1 cellular context compared by ENCODE assay signal in genomic region chr17:44385287-44386181, GRCh38.
A peak's percentile ranks its signal among the peaks of the same experiment; 100 is the strongest.
TF ChIP-seq lines count a peak whose summit lies in the region.

No MANE protein-coding gene starts in this region.

TF ChIP-seq in HepG2, 621 proteins besides CTCF, POLR2A, EP300 and RAD21 (continued from another document):
- TF ChIP-seq PRDM4 (CRISPR knock-in tag; IDR thresholded peaks at IDR 0.05; ENCODE audit: borderline replicate concordance) = no peak
- peak; percentile 24; the same call in 1 of the 2 replicates for TF ChIP-seq GATAD1 (CRISPR knock-in tag; IDR thresholded peaks at IDR 0.05)
- TF ChIP-seq ZMAT5 (CRISPR knock-in tag; IDR thresholded peaks at IDR 0.05; ENCODE audit: borderline replicate concordance, low read depth) = no peak
- no peak for TF ChIP-seq ZNF574 (CRISPR knock-in tag; IDR thresholded peaks at IDR 0.05)
- TF ChIP-seq THAP8 (CRISPR knock-in tag; IDR thresholded peaks at IDR 0.05; ENCODE audit: borderline replicate concordance) = no peak
- no peak for TF ChIP-seq RNF219 (CRISPR knock-in tag; IDR thresholded peaks at IDR 0.05)
- 0 out of 2 replicates have a peak, but pooled peaks have one; percentile 34 for TF ChIP-seq ZNF749 (CRISPR knock-in tag; IDR thresholded peaks at IDR 0.05; ENCODE audit: borderline replicate concordance)
- no peak for TF ChIP-seq KLF9 (CRISPR knock-in tag; IDR thresholded peaks at IDR 0.05; ENCODE audit: low read depth)
- no peak for TF ChIP-seq ZNF839 (CRISPR knock-in tag; IDR thresholded peaks at IDR 0.05; ENCODE audit: borderline replicate concordance)
- no peak for TF ChIP-seq PRDM15 (CRISPR knock-in tag; IDR thresholded peaks at IDR 0.05)
- TF ChIP-seq HBP1 (CRISPR knock-in tag; IDR thresholded peaks at IDR 0.05; ENCODE audit: low read depth) = no peak; the same call in 1 of the 2 replicates
- 0 out of 2 replicates have a peak, but pooled peaks have one; percentile 65 for TF ChIP-seq ZNF776 (CRISPR knock-in tag; IDR thresholded peaks at IDR 0.05)
- peak; percentile 81; the same call in 1 of the 2 replicates for TF ChIP-seq MTERF4 (CRISPR knock-in tag; IDR thresholded peaks at IDR 0.05)
- TF ChIP-seq NONO (IDR thresholded peaks at IDR 0.05) = no peak
- peak; percentile 35; the same call in 1 of the 2 replicates for TF ChIP-seq NONO (CRISPR knock-in tag; conservative IDR thresholded peaks at IDR 0.05)
- peak; percentile 43 for TF ChIP-seq SAP130 (CRISPR knock-in tag; IDR thresholded peaks at IDR 0.05; ENCODE audit: low read depth)
- TF ChIP-seq ZNF260 (CRISPR knock-in tag; IDR thresholded peaks at IDR 0.05; ENCODE audit: borderline replicate concordance, low read depth) = no peak
- TF ChIP-seq ARNT (IDR thresholded peaks at IDR 0.05) = no peak
- no peak for TF ChIP-seq ZNF558 (CRISPR knock-in tag; IDR thresholded peaks at IDR 0.05; ENCODE audit: borderline replicate concordance)
- no peak for TF ChIP-seq ZNF816 (CRISPR knock-in tag; IDR thresholded peaks at IDR 0.05; ENCODE audit: borderline replicate concordance)
- 0 out of 2 replicates have a peak, but pooled peaks have one; percentile 38 for TF ChIP-seq HNF1B (CRISPR knock-in tag; IDR thresholded peaks at IDR 0.05)
- no peak for TF ChIP-seq SMC3 (IDR thresholded peaks at IDR 0.05; ENCODE audit: low read length)
- TF ChIP-seq SALL1 (CRISPR knock-in tag; IDR thresholded peaks at IDR 0.05) = peak; percentile 30; the same call in 1 of the 2 replicates
- TF ChIP-seq ZBTB34 (CRISPR knock-in tag; IDR thresholded peaks at IDR 0.05) = no peak
- no peak for TF ChIP-seq ZNF20 (CRISPR knock-in tag; IDR thresholded peaks at IDR 0.05)
- TF ChIP-seq ZNF660 (CRISPR knock-in tag; IDR thresholded peaks at IDR 0.05; ENCODE audit: borderline replicate concordance, low read depth) = no peak
- TF ChIP-seq HCFC1 (IDR thresholded peaks at IDR 0.05; ENCODE audit: low read depth, low read length) = no peak
- TF ChIP-seq EEA1 (CRISPR knock-in tag; IDR thresholded peaks at IDR 0.05; ENCODE audit: borderline replicate concordance) = no peak
- TF ChIP-seq ZNF235 (CRISPR knock-in tag; IDR thresholded peaks at IDR 0.05; ENCODE audit: borderline replicate concordance) = no peak
- 0 out of 2 replicates have a peak, but pooled peaks have one; percentile 40 for TF ChIP-seq ZNF292 (CRISPR knock-in tag; IDR thresholded peaks at IDR 0.05; ENCODE audit: borderline replicate concordance, low read depth)
- TF ChIP-seq PHF8 (CRISPR knock-in tag; IDR thresholded peaks at IDR 0.05) = no peak
- TF ChIP-seq HOXA9 (CRISPR knock-in tag; IDR thresholded peaks at IDR 0.05; ENCODE audit: borderline replicate concordance) = no peak
- TF ChIP-seq AKAP8 (CRISPR knock-in tag; IDR thresholded peaks at IDR 0.05) = no peak
- TF ChIP-seq SP1 (IDR thresholded peaks at IDR 0.05) = no peak
- peak; percentile 56 for TF ChIP-seq SP1 (CRISPR knock-in tag; IDR thresholded peaks at IDR 0.05)
